Comparison of ENCODE assay signal across 40 cellular contexts in the genomic region with DNA sequence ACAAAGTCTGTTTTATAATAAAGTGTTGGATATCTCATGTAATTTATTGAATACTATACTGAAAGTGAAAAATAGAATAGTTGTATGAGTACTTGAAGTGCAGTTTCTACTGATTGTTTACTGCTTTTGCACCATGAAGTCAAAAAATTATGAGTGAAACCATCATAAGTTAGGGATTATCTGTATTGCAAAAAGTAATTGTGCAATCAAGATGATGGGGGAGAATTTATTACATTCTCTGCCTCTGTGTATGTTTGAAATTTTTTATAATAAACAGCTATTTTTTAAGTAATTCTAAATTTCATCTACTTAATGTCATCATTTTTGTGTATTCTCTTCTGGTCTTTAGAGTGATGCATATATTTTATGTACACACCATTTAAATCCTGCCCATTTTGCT. TPM values are rescaled to one million over a fixed set of nuclear protein-coding genes. Genes with fewer than 3 reads are reported as not detected.
DNase-seq lines count a peak whose midpoint lies in the region; ATAC-seq, FAIRE-seq and TF ChIP-seq lines count a peak whose summit lies in the region.
"Had no signal": no experiment of that assay in that cellular context is flagged by ENCODE, and none has a peak within 500 bp of the region (broad histone marks: within the 10 kb centered on the region; RNA-seq: fewer than 3 reads in every experiment).

No MANE protein-coding gene starts in this region.

- H3K79me2 ChIP-seq in HepG2 (ENCODE audit: insufficient read depth, low read length) = no peaks in the 10 kb centered on the region
- no peaks in the 10 kb centered on the region for H3K79me2 ChIP-seq in K562 (ENCODE audit: control insufficient read depth, insufficient read depth, low read length)

- no peak overlapping the region for H2AK9ac ChIP-seq in IMR-90 (replicated peaks; ENCODE audit: low read depth, low read length, poor library complexity)

- H2BK120ac ChIP-seq in IMR-90 (ENCODE audit: low read depth, low read length) = no peak overlapping the region

- in situ Hi-C loops in HepG2 (cut with HindIII; ENCODE audit: extremely low pct_ligation_motif_present, low pct_unique_long_range_greater_than_20kb) = no loop called here
- in situ Hi-C loops in IMR-90 (cut with MboI; ENCODE audit: low sequenced_read_pairs) = no loop called here
- in situ Hi-C loops in K562 (cut with MboI) = no loop called here

- no peaks in the 10 kb centered on the region for H3K36me3 ChIP-seq in HepG2 (replicated peaks in 1 of 2; ENCODE audit: control insufficient read depth in 1 of 2, insufficient read depth in 2 of 2, low read length in 2 of 2)
- no peaks in the 10 kb centered on the region for H3K36me3 ChIP-seq in right lobe of liver
- no peaks in the 10 kb centered on the region for H3K36me3 ChIP-seq in IMR-90 (ENCODE audit: control insufficient read depth, insufficient read depth, low read length)
- no peaks in the 10 kb centered on the region for H3K36me3 ChIP-seq in K562 (ENCODE audit: control insufficient read depth, insufficient read depth, low read length)
- H3K36me3 ChIP-seq: BE2C; BLaER1; BLaER1 treated with 17β-estradiol and CSF1 and Interleukin-3, amounts not matched to agents 10 nM and 100 nM had no signal

- H2AK5ac ChIP-seq in IMR-90 (ENCODE audit: low read depth, low read length) = no peak overlapping the region

- TF ChIP-seq CTCF in HepG2 (CRISPR knock-in tag; IDR thresholded peaks at IDR 0.05) (no peak), right lobe of liver (IDR thresholded peaks at IDR 0.05) (no peak), IMR-90 (conservative IDR thresholded peaks at IDR 0.05; ENCODE audit: low read depth, low read length) (no peak), K562 (IDR thresholded peaks at IDR 0.05 in 2 of 3, conservative IDR thresholded peaks at IDR 0.05 in 1 of 3; ENCODE audit: insufficient read depth in 2 of 3, low read depth in 1 of 3, low read length in 3 of 3) (no peak)

- POLR2A ChIA-PET in HepG2 (lab: Yijun Ruan, JAX) = no interaction called here
- POLR2A ChIA-PET in IMR-90 (lab: Charles Lee; ENCODE audit: unreplicated experiment) = no interaction called here
- POLR2A ChIA-PET in K562 (lab: Yijun Ruan, JAX) = interaction anchor here (0.7 kb wide), 1 partner anchor 45 kb away, joined by 3 read pairs; no protein-coding TSS in a partner anchor

- H3K9me1 ChIP-seq in IMR-90 (ENCODE audit: insufficient read depth, low read length) (no peaks in the 10 kb centered on the region), K562 (ENCODE audit: control insufficient read depth, insufficient read depth, low read length) (no peaks in the 10 kb centered on the region)

- dilution Hi-C loops in IMR-90 (cut with HindIII; ENCODE audit: low sequenced_read_pairs, unreplicated experiment) = no loop called here

- H3K23ac ChIP-seq in IMR-90 (ENCODE audit: low read depth, low read length) = no peak overlapping the region

- no peaks in the 10 kb centered on the region for H3K9me3 ChIP-seq in HepG2 (ENCODE audit: low read length)
- no peaks in the 10 kb centered on the region for H3K9me3 ChIP-seq in right lobe of liver
- no peaks in the 10 kb centered on the region for H3K9me3 ChIP-seq in IMR-90 (ENCODE audit: control insufficient read depth, insufficient read depth, low read length)
- H3K9me3 ChIP-seq in K562 (replicated peaks; ENCODE audit: control insufficient read depth, insufficient read depth, low read depth, low read length) = no peaks in the 10 kb centered on the region
- H3K9me3 ChIP-seq: A549, BE2C, BLaER1, Caco-2 had no signal

- no peak overlapping the region for H3K9ac ChIP-seq in HepG2 (ENCODE audit: insufficient read depth, low read depth, low read length)
- no peak overlapping the region for H3K9ac ChIP-seq in IMR-90 (ENCODE audit: low read depth, low read length)
- no peak overlapping the region for H3K9ac ChIP-seq in K562 (ENCODE audit: insufficient read depth in 1 of 2, low read depth in 2 of 2, low read length in 2 of 2)
- H3K9ac ChIP-seq: BLaER1; BLaER1 treated with 17β-estradiol and CSF1 and Interleukin-3, amounts not matched to agents 10 nM and 100 nM had no signal

- no peak overlapping the region for H2BK20ac ChIP-seq in IMR-90 (ENCODE audit: low read depth, low read length)

- no peak for TF ChIP-seq EP300 in HepG2 (IDR thresholded peaks at IDR 0.05; ENCODE audit: low read depth in 2 of 2, low read length in 2 of 2)
- TF ChIP-seq EP300 in HepG2 (CRISPR knock-in tag; IDR thresholded peaks at IDR 0.05; ENCODE audit: borderline replicate concordance) = no peak
- no peak for TF ChIP-seq EP300 in K562 (IDR thresholded peaks at IDR 0.05; ENCODE audit: low read length)

- H3K27ac ChIP-seq in HepG2 (ENCODE audit: extremely low read length, insufficient read depth, low read length) (no peak overlapping the region), right lobe of liver (no peak overlapping the region), IMR-90 (ENCODE audit: insufficient read depth, low read length) (no peak overlapping the region), K562 (ENCODE audit: extremely low read depth, low read depth, low read length) (no peak overlapping the region)
- H3K27ac ChIP-seq: 22Rv1; A549; BLaER1; BLaER1 treated with 17β-estradiol and CSF1 and Interleukin-3, amounts not matched to agents 10 nM and 100 nM; C4-2B had no signal

- H2BK5ac ChIP-seq in IMR-90 (ENCODE audit: low read depth, low read length, poor library complexity, severe bottlenecking) = no peak overlapping the region

- H3K27me3 ChIP-seq in HepG2 (ENCODE audit: control insufficient read depth in 1 of 2, insufficient read depth in 2 of 2, low read length in 2 of 2) (peaks cover 0 to 2% of the 10 kb centered on the region in 2 experiments; a peak in 1 of 5 replicates), right lobe of liver (no peaks in the 10 kb centered on the region), IMR-90 (ENCODE audit: control insufficient read depth, insufficient read depth, low read length) (peaks cover 22% of the 10 kb centered on the region), K562 (ENCODE audit: control insufficient read depth in 2 of 2, insufficient read depth in 2 of 2, low read length in 2 of 2) (no peaks in the 10 kb centered on the region)
- H3K27me3 ChIP-seq: BE2C; BLaER1; BLaER1 treated with 17β-estradiol and CSF1 and Interleukin-3, amounts not matched to agents 10 nM and 100 nM had no signal

- TF ChIP-seq POLR2A in HepG2 (IDR thresholded peaks at IDR 0.05; ENCODE audit: insufficient read depth in 1 of 2, low read depth in 2 of 2, low read length in 2 of 2) (no peak), right lobe of liver (IDR thresholded peaks at IDR 0.05) (no peak), IMR-90 (IDR thresholded peaks at IDR 0.05; ENCODE audit: low read depth, low read length) (no peak), K562 (conservative IDR thresholded peaks at IDR 0.05) (no peak)

- no peak overlapping the region for H3K18ac ChIP-seq in IMR-90 (ENCODE audit: low read depth, low read length)

- BruUV-seq in HepG2 (replicated peaks; lab: Mats Ljungman, UMichigan) (no TSS peak), IMR-90 (replicated peaks; lab: Mats Ljungman, UMichigan) (no TSS peak), K562 (replicated peaks; lab: Mats Ljungman, UMichigan) (no TSS peak)

- CTCF ChIA-PET in HepG2 (lab: Yijun Ruan, JAX; ENCODE audit: low intra/inter-chr PET ratio, low total read pairs) = no interaction called here
- CTCF ChIA-PET in IMR-90 (lab: Yijun Ruan, JAX) = no interaction called here
- CTCF ChIA-PET in K562 (lab: Yijun Ruan, JAX; ENCODE audit: low intra/inter-chr PET ratio) = no interaction called here

- TF ChIP-seq RAD21 in HepG2 (CRISPR knock-in tag; IDR thresholded peaks at IDR 0.05) = no peak
- no peak for TF ChIP-seq RAD21 in IMR-90 (IDR thresholded peaks at IDR 0.05; ENCODE audit: low read length)
- no peak for TF ChIP-seq RAD21 in K562 (CRISPR knock-in tag; conservative IDR thresholded peaks at IDR 0.05 in 1 of 2, IDR thresholded peaks at IDR 0.05 in 1 of 2)

- H4K20me1 ChIP-seq in HepG2 (ENCODE audit: insufficient read depth, low read length) (no peaks in the 10 kb centered on the region), IMR-90 (ENCODE audit: insufficient read depth, low read length) (no peaks in the 10 kb centered on the region), K562 (replicated peaks; ENCODE audit: control insufficient read depth, insufficient read depth, low read length) (no peaks in the 10 kb centered on the region)
- H4K20me1 ChIP-seq: BLaER1; BLaER1 treated with 17β-estradiol and CSF1 and Interleukin-3, amounts not matched to agents 10 nM and 100 nM had no signal

- H3K56ac ChIP-seq in IMR-90 (ENCODE audit: extremely low read depth, insufficient read depth, low read length) = no peak overlapping the region

- intact Hi-C loops in HepG2 (cut with micrococcal nuclease; ENCODE audit: unreplicated experiment) (no loop called here), right lobe of liver (cut with DNase I) (no loop called here), IMR-90 (cut with micrococcal nuclease) (no loop called here), K562 (cut with micrococcal nuclease) (no loop called here)

- FAIRE-seq in HepG2 (lab: Jason Lieb, UNC) (no peak), K562 (lab: Jason Lieb, UNC) (no peak)
- FAIRE-seq: A204.1, A549, D721Med had no signal

- H2BK15ac ChIP-seq in IMR-90 (ENCODE audit: low read depth, low read length) = no peak overlapping the region

- no peak for DNase-seq in HepG2 (ENCODE audit: low spot score)
- no peak for DNase-seq in right lobe of liver
- no peak for DNase-seq in IMR-90
- DNase-seq in amniotic epithelial cell (ENCODE audit: low read depth) = peak; percentile 3
- DNase-seq in K562 (ENCODE audit: extremely low read depth in 1 of 4, low spot score in 3 of 4) = no peak
- no peak for DNase-seq in nucleus accumbens (lab: John Stamatoyannopoulos, UW)
- no peak for DNase-seq in NCI-H226
- DNase-seq: 8988T; ACHN; AML-193; BE2C; C1 segment of cervical spinal cord; Caco-2; Calu3; CD4-positive, alpha-beta memory T cell; CD4-positive, alpha-beta T cell; CD4-positive, CD25-positive, alpha-beta regulatory T cell; CD8-positive, alpha-beta memory T cell; CD8-positive, alpha-beta T cell; COR-L47; DMS 273 treated with DMSO at 0.1 percent for 48 hours; DMS153; DMS53; DMS79; DMS79 treated with DMSO at 0.1 percent for 48 hours; DND-41; EL had no signal

- no peak overlapping the region for H4K5ac ChIP-seq in IMR-90 (ENCODE audit: low read depth, low read length)

- H3K4me3 ChIP-seq in HepG2 (replicated peaks in 1 of 3; ENCODE audit: insufficient read depth in 1 of 3, low read depth in 2 of 3, low read length in 3 of 3) (no peak overlapping the region), right lobe of liver (no peak overlapping the region), IMR-90 (ENCODE audit: insufficient read depth, low read depth, low read length) (no peak overlapping the region), K562 (no peak overlapping the region)
- H3K4me3 ChIP-seq: A549; BLaER1; BLaER1 treated with 17β-estradiol and CSF1 and Interleukin-3, amounts not matched to agents 10 nM and 100 nM had no signal

- H3K4me1 ChIP-seq in HepG2 (ENCODE audit: insufficient read depth, low read length) = no peaks in the 10 kb centered on the region
- H3K4me1 ChIP-seq in right lobe of liver = peaks cover 0 to under 1% (median 0%) of the 10 kb centered on the region in 4 donors
- H3K4me1 ChIP-seq in IMR-90 (ENCODE audit: control insufficient read depth, insufficient read depth, low read length) = no peaks in the 10 kb centered on the region
- peaks cover 0 to 2% of the 10 kb centered on the region in 2 experiments; a peak in 1 of 5 replicates for H3K4me1 ChIP-seq in K562 (replicated peaks in 1 of 2; ENCODE audit: control insufficient read depth in 2 of 2, insufficient read depth in 2 of 2, low read length in 2 of 2)
- H3K4me1 ChIP-seq: A549, BE2C, BLaER1, Caco-2 had no signal

- no peak overlapping the region for H4K8ac ChIP-seq in IMR-90 (ENCODE audit: low read depth in 2 of 2, low read length in 2 of 2)

- no peak overlapping the region for H3K4ac ChIP-seq in IMR-90 (ENCODE audit: low read depth, low read length)

- H2AFZ ChIP-seq in HepG2 (ENCODE audit: low read length) = no peak overlapping the region
- no peak overlapping the region for H2AFZ ChIP-seq in IMR-90 (replicated peaks; ENCODE audit: low read length, poor library complexity)
- H2AFZ ChIP-seq in K562 (ENCODE audit: low read depth, low read length) = no peak overlapping the region

- no peak overlapping the region for H3K14ac ChIP-seq in IMR-90 (replicated peaks; ENCODE audit: low read depth, low read length)

- H3K4me2 ChIP-seq in HepG2 (ENCODE audit: low read depth, low read length) (no peak overlapping the region), IMR-90 (ENCODE audit: low read depth, low read length) (no peak overlapping the region), K562 (ENCODE audit: insufficient read depth, low read length) (no peak overlapping the region)
- H3K4me2 ChIP-seq: A549; BLaER1; BLaER1 treated with 17β-estradiol and CSF1 and Interleukin-3, amounts not matched to agents 10 nM and 100 nM had no signal

- H3K79me1 ChIP-seq in IMR-90 (ENCODE audit: low read depth in 1 of 2, low read length in 2 of 2) = no peaks in the 10 kb centered on the region

- H4K91ac ChIP-seq in IMR-90 (ENCODE audit: insufficient read depth, low read depth, low read length) = no peak overlapping the region

- ATAC-seq in HepG2 (no peak), right lobe of liver (no peak), IMR-90 (ENCODE audit: low read depth) (no peak), K562 (no peak), GM21529 (IDR thresholded peaks at IDR 0.05; ENCODE audit: unreplicated experiment) (no peak)
- ATAC-seq: A549; CD8-positive, alpha-beta T cell had no signal

RNA-seq across cellular contexts. Expression of a gene that starts 47.2 kb away (rescaled TPM):
- not detected in 2 replicates for total RNA-seq in HepG2 (2016; rRNA removed; fragmentation: Illumina TruSeq; extraction: Trizol)
- not detected in 2 replicates for total RNA-seq in HepG2 (2016; cell fraction: cytosol; rRNA removed; fragmentation: Illumina TruSeq; extraction: Trizol; ENCODE audit: low read depth)
- not detected in 2 replicates for total RNA-seq in HepG2 (2016; cell fraction: insoluble cytoplasmic fraction; rRNA removed; fragmentation: Illumina TruSeq; extraction: Trizol)
- total RNA-seq in HepG2 (2016; cell fraction: membrane; rRNA removed; fragmentation: Illumina TruSeq; extraction: Trizol) = not detected in 2 replicates
- not detected in 2 replicates for total RNA-seq in HepG2 (2016; cell fraction: nucleus; rRNA removed; fragmentation: Illumina TruSeq; extraction: Trizol)
- polyA plus RNA-seq in HepG2 (2011; rRNA removed) = not detected in 2 replicates
- polyA plus RNA-seq in HepG2 (2011; cell fraction: cytosol; rRNA removed) = not detected in 2 replicates
- not detected in 2 replicates for polyA plus RNA-seq in HepG2 (2011; cell fraction: nucleus; rRNA removed)
- not detected in 2 replicates for polyA plus RNA-seq in HepG2 (2012)
- not detected in 2 replicates for polyA plus RNA-seq in HepG2 (2016; cell fraction: cytosol; fragmentation: Illumina TruSeq; extraction: Trizol; ENCODE audit: low read depth)
- polyA plus RNA-seq in HepG2 (2016; cell fraction: insoluble cytoplasmic fraction; fragmentation: Illumina TruSeq; extraction: Trizol; ENCODE audit: low read depth) = not detected in 2 replicates
- not detected in 2 replicates for polyA plus RNA-seq in HepG2 (2016; cell fraction: membrane; fragmentation: Illumina TruSeq; extraction: Trizol; ENCODE audit: low read depth)
- not detected in 2 replicates for polyA plus RNA-seq in HepG2 (2016; cell fraction: nucleus; fragmentation: Illumina TruSeq; extraction: Trizol; ENCODE audit: insufficient read depth, low read depth)
- not detected in 2 replicates for polyA minus RNA-seq in HepG2 (2011; rRNA and poly(A)+ RNA removed; ENCODE audit: low replicate concordance)
- not detected in 2 replicates for polyA minus RNA-seq in HepG2 (2011; cell fraction: cytosol; rRNA and poly(A)+ RNA removed)
- not detected in 2 replicates for polyA minus RNA-seq in HepG2 (2011; cell fraction: nucleus; rRNA and poly(A)+ RNA removed)
- 1 to 10 TPM in 5 of 6 experiments, under 1 TPM in 1; 0.86 to 5.3 (median 2.3) TPM for total RNA-seq in right lobe of liver
- total RNA-seq in IMR-90 (2012; rRNA removed) = not detected in 2 replicates
- not detected in 2 replicates for polyA plus RNA-seq in IMR-90 (2012; rRNA removed)
- not detected in 2 replicates for polyA plus RNA-seq in IMR-90 (2012; cell fraction: cytosol; rRNA removed)
- polyA plus RNA-seq in IMR-90 (2012; cell fraction: nucleus; rRNA removed; ENCODE audit: low replicate concordance) = 0.21 TPM in 1 of 2 replicates, not detected in the other
- total RNA-seq in K562 (2011; cell fraction: chromatin; rRNA removed; ENCODE audit: low replicate concordance) = 81.2 and 118 TPM in 2 replicates
- total RNA-seq in K562 (2011; cell fraction: nucleolus; rRNA removed) = 54.2 and 60.0 TPM in 2 replicates
- total RNA-seq in K562 (2011; cell fraction: nucleoplasm; rRNA removed) = 86.6 and 86.7 TPM in 2 replicates
- 93.1 and 94.3 TPM in 2 replicates for total RNA-seq in K562 (2014; rRNA removed)
- total RNA-seq in K562 (2014; rRNA removed; fragmentation: Illumina TruSeq; extraction: Trizol) = 72.3 and 78.7 TPM in 2 replicates
- total RNA-seq in K562 (2015; rRNA removed; fragmentation: Illumina TruSeq; extraction: Trizol) = 90.7 and 95.6 TPM in 2 replicates
- 63.1 and 64.3 TPM in 2 replicates for total RNA-seq in K562 (2021)
- polyA plus RNA-seq in K562 (2011; rRNA removed) = 38.9 and 39.2 TPM in 2 replicates
- polyA plus RNA-seq in K562 (2011; cell fraction: cytosol; rRNA removed) = 28.1 and 37.9 TPM in 2 replicates
- polyA plus RNA-seq in K562 (2011; cell fraction: nucleus; rRNA removed) = 97.0 and 101 TPM in 2 replicates
- polyA plus RNA-seq in K562 (2012) = 161 and 239 TPM in 2 replicates
- polyA plus RNA-seq in K562 (2014; fragmentation: Illumina TruSeq; extraction: Trizol) = 126 and 127 TPM in 2 replicates
- polyA plus RNA-seq in K562 (2014; fragmentation: Nextera tagmentation; extraction: Ambion mirVana) = 100 to 1,000 TPM in 1 of 2 experiments, 10 to 100 TPM in 1; 97.3 to 102 TPM
- 131 and 145 TPM in 2 replicates for polyA plus RNA-seq in K562 (2014; rRNA removed)
- 30.9 and 33.2 TPM in 2 replicates for polyA minus RNA-seq in K562 (2011; rRNA and poly(A)+ RNA removed)
- polyA minus RNA-seq in K562 (2011; cell fraction: cytosol; rRNA and poly(A)+ RNA removed) = 9.6 and 10.0 TPM in 2 replicates
- 24.1 and 32.7 TPM in 2 replicates for polyA minus RNA-seq in K562 (2011; cell fraction: nucleus; rRNA and poly(A)+ RNA removed)
- total RNA-seq: A172, A673, Caco-2, Calu3, Daoy had no signal
- polyA plus RNA-seq: A549, AG04450, BJ had no signal

Comparison
In these comparisons a context has a peak if more than half of its experiments do, and no peak if none do; other contexts are left out.
1. RNA of a gene that starts 47.2 kb away (total RNA-seq): 54.2 to 118 TPM in K562; 0.86 to 5.3 TPM in right lobe of liver, not detected in HepG2 and not detected in IMR-90; every median in the first group is over 4 times any median in the second.